8 cellular contexts compared by ENCODE assay signal in the genomic region with DNA sequence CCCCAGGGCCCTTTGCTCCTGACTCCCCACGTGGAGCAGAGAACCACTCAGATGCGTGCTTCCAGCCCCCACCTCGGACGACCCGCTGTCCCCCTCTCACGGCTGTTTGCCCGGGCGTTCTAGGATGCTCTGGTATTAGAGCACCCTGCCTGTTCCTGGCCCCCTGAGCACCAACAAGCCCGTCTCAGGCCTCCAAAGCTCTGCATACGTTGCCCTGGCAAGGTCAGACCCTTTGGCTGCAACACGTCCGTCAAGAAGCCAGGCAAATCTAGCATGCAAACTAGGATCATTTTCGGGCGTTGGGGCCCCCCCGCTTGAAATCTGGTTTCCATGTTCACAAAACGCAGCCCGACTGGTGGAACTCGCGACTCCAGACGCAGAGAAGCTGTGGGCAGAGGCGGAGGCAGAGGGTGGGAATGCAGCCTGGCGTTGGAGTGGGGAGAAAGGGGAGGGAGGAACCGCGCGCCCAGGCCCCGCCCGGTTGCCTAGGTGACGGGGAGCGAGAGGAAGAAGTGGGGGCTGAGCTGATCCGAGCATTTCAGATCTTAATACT.
A peak's percentile ranks its signal among the peaks of the same experiment; 100 is the strongest.
DNase-seq lines count a peak whose midpoint lies in the region; ATAC-seq and TF ChIP-seq lines count a peak whose summit lies in the region.

No MANE protein-coding gene starts in this region.

- peak overlapping the region; percentile 45 for H3K4me3 ChIP-seq in HFF-Myc (replicated peaks; ENCODE audit: low read depth, low read length)

- no peaks in the 10 kb centered on the region for H3K36me3 Mint-ChIP-seq in stimulated activated naive B cell treated with anti-CD40 and anti-IgM and Interleukin-4, amounts not matched to agents 10 μg/mL and 1 μg/mL and 100 μg/mL, for 72 hours

- ATAC-seq in left lobe of liver (peak; percentile 87), GM21390 (IDR thresholded peaks at IDR 0.05; ENCODE audit: unreplicated experiment) (no peak)
- peak; percentile 39 to 41 for ATAC-seq in stimulated activated naive B cell treated with anti-CD40 and anti-IgM and Interleukin-4, amounts not matched to agents 10 μg/mL and 1 μg/mL and 100 μg/mL, for 72 hours (replicated peaks)

- peak overlapping the region in 1 of 2 donors; percentile 75 for H3K4me3 Mint-ChIP-seq in stimulated activated naive B cell treated with anti-CD40 and anti-IgM and Interleukin-4, amounts not matched to agents 10 μg/mL and 1 μg/mL and 100 μg/mL, for 72 hours

- no peak for TF ChIP-seq CTCF in HFF-Myc (IDR thresholded peaks at IDR 0.05; ENCODE audit: low read depth, low read length, missing control alignments)

- peak; percentile 95 for DNase-seq in DMS 273 (lab: John Stamatoyannopoulos, UW; ENCODE audit: unreplicated experiment)
- no peak for DNase-seq in HFF-Myc (ENCODE audit: extremely low read depth, low read depth)
- DNase-seq in NOMO-1 treated with dmso at 0.1 percent for 144 hours (lab: John Stamatoyannopoulos, UW; ENCODE audit: unreplicated experiment): peak; percentile 44
- DNase-seq in dedifferentiated amniotic fluid mesenchymal stem cell (ENCODE audit: extremely low spot score): peak; percentile 58
- peak; percentile 62 for DNase-seq in left lobe of liver (ENCODE audit: low spot score)
- DNase-seq in stimulated activated naive B cell treated with anti-CD40 and anti-IgM and Interleukin-4, amounts not matched to agents 10 μg/mL and 1 μg/mL and 100 μg/mL, for 72 hours: no peak
- DNase-seq in SKM-1 (lab: John Stamatoyannopoulos, UW; ENCODE audit: unreplicated experiment): no peak

- H3K4me1 Mint-ChIP-seq in stimulated activated naive B cell treated with anti-CD40 and anti-IgM and Interleukin-4, amounts not matched to agents 10 μg/mL and 1 μg/mL and 100 μg/mL, for 72 hours: peaks cover 8 to 16% of the 10 kb centered on the region in 2 donors

- H3K27me3 Mint-ChIP-seq in stimulated activated naive B cell treated with anti-CD40 and anti-IgM and Interleukin-4, amounts not matched to agents 10 μg/mL and 1 μg/mL and 100 μg/mL, for 72 hours: peaks cover 18 to 20% of the 10 kb centered on the region in 2 donors

- H3K9me3 Mint-ChIP-seq in stimulated activated naive B cell treated with anti-CD40 and anti-IgM and Interleukin-4, amounts not matched to agents 10 μg/mL and 1 μg/mL and 100 μg/mL, for 72 hours: no peaks in the 10 kb centered on the region

- no peak overlapping the region for H3K27ac Mint-ChIP-seq in stimulated activated naive B cell treated with anti-CD40 and anti-IgM and Interleukin-4, amounts not matched to agents 10 μg/mL and 1 μg/mL and 100 μg/mL, for 72 hours

Comparison
In these comparisons a context has a peak if more than half of its experiments do, and no peak if none do; other contexts are left out.
1. DNase-seq: peak in DMS 273 (single experiment), NOMO-1 treated with dmso at 0.1 percent for 144 hours (single experiment), dedifferentiated amniotic fluid mesenchymal stem cell (single experiment) and left lobe of liver (single experiment); none in HFF-Myc (single experiment), stimulated activated naive B cell treated with anti-CD40 and anti-IgM and Interleukin-4, amounts not matched to agents 10 μg/mL and 1 μg/mL and 100 μg/mL, for 72 hours (single experiment) and SKM-1 (single experiment).